In genomic region chr4:121827851-121828250, GRCh38 we compare ENCODE assay signal across 17 cellular contexts. TPM values are rescaled to one million over a fixed set of nuclear protein-coding genes. Genes with fewer than 3 reads are reported as not detected.
DNase-seq lines count a peak whose midpoint lies in the region; ATAC-seq and TF ChIP-seq lines count a peak whose summit lies in the region.
"Had no signal": no experiment of that assay in that cellular context is flagged by ENCODE, and none has a peak within 500 bp of the region (broad histone marks: within the 10 kb centered on the region; RNA-seq: fewer than 3 reads in every experiment).

No MANE protein-coding gene starts in this region.

- peak overlapping the region; percentile 54 for H3K27ac ChIP-seq in epithelial cell of prostate
- peak overlapping the region; percentile 47 for H3K27ac ChIP-seq in osteoblast (ENCODE audit: low read depth, low read length)
- H3K27ac ChIP-seq: coronary artery, KMS-11, skin epidermis, thyroid gland had no signal

- no peak overlapping the region for H3K4me2 ChIP-seq in osteoblast (ENCODE audit: insufficient read depth, low read length)
- H3K4me2 ChIP-seq: KMS-11 had no signal

- no peak overlapping the region for H2AFZ ChIP-seq in osteoblast (ENCODE audit: low read length)

- peaks cover 8% of the 10 kb centered on the region for H3K4me1 ChIP-seq in osteoblast (ENCODE audit: insufficient read depth, low read length)

- H4K20me1 ChIP-seq in osteoblast (ENCODE audit: insufficient read depth, low read length), result no peaks in the 10 kb centered on the region

- no peak for TF ChIP-seq CTCF in osteoblast (IDR thresholded peaks at IDR 0.05; ENCODE audit: extremely low read depth, low read depth, low read length)

- H3K36me3 ChIP-seq in osteoblast (ENCODE audit: insufficient read depth, low read length), result peaks cover 23% of the 10 kb centered on the region

- H3K79me2 ChIP-seq in osteoblast (ENCODE audit: insufficient read depth, low read length), result peaks cover 5% of the 10 kb centered on the region

- H3K9me3 ChIP-seq in osteoblast (ENCODE audit: low read depth, low read length), result no peaks in the 10 kb centered on the region
- H3K9me3 ChIP-seq: thyroid gland had no signal

- no peak overlapping the region for H3K4me3 ChIP-seq in osteoblast (ENCODE audit: insufficient read depth, low read length)
- H3K4me3 ChIP-seq: coronary artery, skin epidermis, thyroid gland had no signal

- ATAC-seq in HG03520 (IDR thresholded peaks at IDR 0.05; ENCODE audit: unreplicated experiment), result no peak
- ATAC-seq: activated CD8-positive, alpha-beta memory T cell treated with anti-CD3 and anti-CD28 coated beads, Interleukin-2, amount 10 ng/mL, durations not matched to agents 7 days and 5 days; left cardiac atrium had no signal

- DNase-seq in ELR (ENCODE audit: low read depth), result peak; percentile 74
- DNase-seq in OCI-M1 (lab: John Stamatoyannopoulos, UW), result peak; percentile 36
- peak; percentile 1 for DNase-seq in epithelial cell of prostate (ENCODE audit: low read depth, low spot score)
- peak; percentile 31 for DNase-seq in osteoblast (ENCODE audit: insufficient read length, low spot score, missing footprints)
- DNase-seq in D341Med (ENCODE audit: low spot score), result no peak
- no peak for DNase-seq in NCI-H187 (lab: John Stamatoyannopoulos, UW)
- DNase-seq: activated CD4-positive, CD25-positive, alpha-beta regulatory T cell treated with anti-CD3 and anti-CD28 coated beads, Interleukin-2, amount 50 U/mL, for 72 hours; activated CD8-positive, alpha-beta memory T cell treated with anti-CD3 and anti-CD28 coated beads, Interleukin-2, amount 10 ng/mL, durations not matched to agents 7 days and 5 days; activated effector memory CD4-positive, alpha-beta T cell treated with anti-CD3 and anti-CD28 coated beads, Interleukin-2, amount 50 U/mL, for 16 hours; hippocampal formation; left cardiac atrium; Right ventricle myocardium superior; thyroid gland had no signal

- no peaks in the 10 kb centered on the region for H3K27me3 ChIP-seq in osteoblast (ENCODE audit: insufficient read depth, low read length)
- H3K27me3 ChIP-seq: thyroid gland had no signal

RNA-seq across cellular contexts. Expression of gene CCNA2, which starts 4.2 kb away (rescaled TPM):
- 8.0 and 8.7 TPM in 2 replicates for total RNA-seq in osteoblast

RNA-seq across cellular contexts. Expression of gene EXOSC9, which starts 26.7 kb away (rescaled TPM):
- 30.8 and 31.2 TPM in 2 replicates for total RNA-seq in osteoblast

RNA-seq across cellular contexts. Expression of gene BBS7, which starts 42.4 kb away (rescaled TPM):
- 18.0 and 20.6 TPM in 2 replicates for total RNA-seq in osteoblast

Comparison
In these comparisons a context has a peak if more than half of its experiments do, and no peak if none do; other contexts are left out.
1. DNase-seq: peak in ELR (single experiment), OCI-M1 (single experiment), epithelial cell of prostate (single experiment) and osteoblast (single experiment); none in D341Med (single experiment) and NCI-H187 (0 of 2).